Comparison of ENCODE assay signal across 8 cellular contexts in the genomic region with DNA sequence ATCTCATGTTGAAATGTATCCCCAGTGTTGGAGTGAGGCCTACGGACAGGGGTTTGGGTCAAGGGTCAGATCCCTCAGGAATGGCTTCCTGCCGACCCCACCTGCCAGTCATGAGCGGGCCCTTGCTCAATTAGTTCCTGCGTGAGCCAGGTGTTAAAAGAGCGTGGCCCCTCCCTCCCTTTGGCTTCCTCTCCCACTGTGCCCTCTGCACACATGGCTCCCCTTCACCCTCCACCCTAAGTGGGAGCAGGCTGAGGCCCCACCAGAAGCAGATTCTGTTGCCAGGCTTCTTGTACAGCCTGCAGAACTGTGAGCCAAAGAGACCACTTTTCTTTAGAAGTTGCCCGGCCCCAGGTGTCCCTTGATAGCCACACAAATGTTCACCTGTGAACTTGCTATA.
DNase-seq lines count a peak whose midpoint lies in the region; ATAC-seq and TF ChIP-seq lines count a peak whose summit lies in the region.
"Not testable (repeated sequence)": the region's sequence is repeated elsewhere in the genome, so short reads cannot be mapped to it uniquely, and the experiment has no call there.

No MANE protein-coding gene starts in this region.

- H2BK5ac ChIP-seq in H9 (ENCODE audit: insufficient read length, low read length) = not testable (repeated sequence)

- H3K27ac ChIP-seq in H9 (ENCODE audit: insufficient read length, low read depth, low read length); colonic mucosa; testis; vagina: not testable (repeated sequence)

- not testable (repeated sequence) for H4K5ac ChIP-seq in H9 (ENCODE audit: insufficient read length, low read depth, low read length)

- H3K79me2 ChIP-seq in H9 (ENCODE audit: insufficient read depth, low read length) = not testable (repeated sequence)

- not testable (repeated sequence) for H3K27me3 Mint-ChIP-seq in H9 (ENCODE audit: low read depth); activated CD8-positive, alpha-beta memory T cell treated with anti-CD3 and anti-CD28 coated beads, Interleukin-2, amount 10 ng/mL, durations not matched to agents 7 days and 5 days; osteocyte (ENCODE audit: unreplicated experiment)

- not testable (repeated sequence) for H2AK5ac ChIP-seq in H9 (ENCODE audit: insufficient read length, low read length)

- not testable (repeated sequence) for H3K27ac Mint-ChIP-seq in H9; activated CD8-positive, alpha-beta memory T cell treated with anti-CD3 and anti-CD28 coated beads, Interleukin-2, amount 10 ng/mL, durations not matched to agents 7 days and 5 days; osteocyte (ENCODE audit: unreplicated experiment)

- not testable (repeated sequence) for H3K4me1 ChIP-seq in H9 (ENCODE audit: insufficient read depth, low read length); colonic mucosa; testis; vagina

- not testable (repeated sequence) for H3K36me3 ChIP-seq in colonic mucosa; testis (ENCODE audit: low read depth, missing control alignments); vagina

- not testable (repeated sequence) for H3T11ph ChIP-seq in H9 (ENCODE audit: low read length)

- H3K4me3 ChIP-seq in colonic mucosa, testis, vagina: not testable (repeated sequence)

- H3K79me1 ChIP-seq in H9 (ENCODE audit: insufficient read depth, low read depth, low read length, poor library complexity, severe bottlenecking) = not testable (repeated sequence)

- not testable (repeated sequence) for H4K20me1 ChIP-seq in H9 (ENCODE audit: control insufficient read depth, insufficient read depth, insufficient read length)

- not testable (repeated sequence) for H3K4ac ChIP-seq in H9 (ENCODE audit: low read depth, low read length)

- not testable (repeated sequence) for H3K14ac ChIP-seq in H9 (ENCODE audit: insufficient read depth, low read length)

- not testable (repeated sequence) for H4K91ac ChIP-seq in H9 (ENCODE audit: insufficient read length, low read depth, low read length)

- H2BK15ac ChIP-seq in H9 (ENCODE audit: low read depth, low read length) = not testable (repeated sequence)

- H2AFZ ChIP-seq in H9 (ENCODE audit: low read length) = not testable (repeated sequence)

- not testable (repeated sequence) for H3K4me3 Mint-ChIP-seq in H9; activated CD8-positive, alpha-beta memory T cell treated with anti-CD3 and anti-CD28 coated beads, Interleukin-2, amount 10 ng/mL, durations not matched to agents 7 days and 5 days; osteocyte (ENCODE audit: unreplicated experiment)

- DNase-seq in H9 = peak; percentile 14
- peak; percentile 11 for DNase-seq in activated CD8-positive, alpha-beta memory T cell treated with anti-CD3 and anti-CD28 coated beads, Interleukin-2, amount 10 ng/mL, durations not matched to agents 7 days and 5 days
- DNase-seq in colonic mucosa = peak; percentile 12
- peak; percentile 10 for DNase-seq in cardiac septum (ENCODE audit: low spot score)
- peak; percentile 51 for DNase-seq in mesenteric fat pad (ENCODE audit: low spot score)
- peak; percentile 40 for DNase-seq in osteocyte (ENCODE audit: extremely low spot score, unreplicated experiment)
- peak; percentile 7 for DNase-seq in testis
- DNase-seq in vagina (ENCODE audit: extremely low spot score in 2 of 2) = peak; percentile 18 to 52

- TF ChIP-seq CTCF in H9 (conservative IDR thresholded peaks at IDR 0.05); colonic mucosa (IDR thresholded peaks at IDR 0.05); osteocyte (IDR thresholded peaks at IDR 0.05); testis (IDR thresholded peaks at IDR 0.05); vagina (IDR thresholded peaks at IDR 0.05): not testable (repeated sequence)

- not testable (repeated sequence) for H3K23me2 ChIP-seq in H9 (ENCODE audit: insufficient read length, low read depth, low read length, poor library complexity, severe bottlenecking)

- not testable (repeated sequence) for H3K18ac ChIP-seq in H9 (ENCODE audit: insufficient read length, low read depth, low read length)

- not testable (repeated sequence) for H3K4me2 ChIP-seq in H9 (ENCODE audit: insufficient read depth, insufficient read length, low read length)

- H3K9ac ChIP-seq in H9 (ENCODE audit: extremely low read depth, insufficient read length, low read length); colonic mucosa (ENCODE audit: low read depth in 2 of 2, low read length in 2 of 2): not testable (repeated sequence)

- not testable (repeated sequence) for H3K36me3 Mint-ChIP-seq in H9 (ENCODE audit: insufficient read depth in 1 of 3, low read depth in 3 of 3); activated CD8-positive, alpha-beta memory T cell treated with anti-CD3 and anti-CD28 coated beads, Interleukin-2, amount 10 ng/mL, durations not matched to agents 7 days and 5 days; osteocyte (ENCODE audit: unreplicated experiment)

- H3K56ac ChIP-seq in H9 (ENCODE audit: insufficient read length, low read depth, low read length) = not testable (repeated sequence)

- CTCF ChIA-PET in activated CD8-positive, alpha-beta memory T cell treated with anti-CD3 and anti-CD28 coated beads, Interleukin-2, amount 10 ng/mL, durations not matched to agents 7 days and 5 days (lab: Charles Lee) = not testable (repeated sequence)

- WGBS in H9 (ENCODE audit: extremely low coverage, insufficient read length, low lambda C conversion rate) = no CpG with 5 or more reads among the region's 6 CpGs
- 88 to 100% methylated on average over 1 to 5 of the region's 6 CpGs for WGBS in testis, 2 donors

- H2BK12ac ChIP-seq in H9 (ENCODE audit: insufficient read length, low read depth, low read length) = not testable (repeated sequence)

- intact Hi-C loops in colonic mucosa (cut with DNase I); cardiac septum (cut with DNase I); testis (cut with DNase I; ENCODE audit: low total_unique reads); vagina (cut with DNase I): not testable (repeated sequence)

- H2BK20ac ChIP-seq in H9 (ENCODE audit: low read depth, low read length, poor library complexity, severe bottlenecking) = not testable (repeated sequence)

- H3K23ac ChIP-seq in H9 (ENCODE audit: insufficient read length, low read depth, low read length) = not testable (repeated sequence)

- not testable (repeated sequence) for H3K9me3 Mint-ChIP-seq in H9; activated CD8-positive, alpha-beta memory T cell treated with anti-CD3 and anti-CD28 coated beads, Interleukin-2, amount 10 ng/mL, durations not matched to agents 7 days and 5 days (ENCODE audit: low read depth); osteocyte (ENCODE audit: unreplicated experiment)

- H3K4me1 Mint-ChIP-seq in H9; activated CD8-positive, alpha-beta memory T cell treated with anti-CD3 and anti-CD28 coated beads, Interleukin-2, amount 10 ng/mL, durations not matched to agents 7 days and 5 days: not testable (repeated sequence)
- H3K4me1 Mint-ChIP-seq in osteocyte (ENCODE audit: unreplicated experiment) = peaks cover 17% of the 10 kb centered on the region

- H3K27me3 ChIP-seq in H9 (ENCODE audit: insufficient read depth, low read length); colonic mucosa; testis; vagina: not testable (repeated sequence)

- not testable (repeated sequence) for ATAC-seq in activated CD8-positive, alpha-beta memory T cell treated with anti-CD3 and anti-CD28 coated beads, Interleukin-2, amount 10 ng/mL, durations not matched to agents 7 days and 5 days

- TF ChIP-seq POLR2A in testis (IDR thresholded peaks at IDR 0.05); vagina (IDR thresholded peaks at IDR 0.05): not testable (repeated sequence)

- not testable (repeated sequence) for H3K9me3 ChIP-seq in H9 (ENCODE audit: control insufficient read depth, low read depth, low read length); colonic mucosa; testis; vagina

- H4K8ac ChIP-seq in H9 (replicated peaks; ENCODE audit: insufficient read length, low read depth, low read length) = not testable (repeated sequence)

- not testable (repeated sequence) for H2BK120ac ChIP-seq in H9 (ENCODE audit: low read depth, low read length, poor library complexity, severe bottlenecking)
